1 cellular context compared by ENCODE assay signal in genomic region chr17:78751447-78752067, GRCh38.
TF ChIP-seq lines count a peak whose summit lies in the region.

No MANE protein-coding gene starts in this region.

TF ChIP-seq in HepG2, 621 proteins besides CTCF, POLR2A, EP300 and RAD21 (continued from another document and continues in another):
- TF ChIP-seq MYPOP (CRISPR knock-in tag; IDR thresholded peaks at IDR 0.05): 0 out of 2 replicates have a peak, but pooled peaks have one; percentile 41
- peak; percentile 58; the same call in 1 of the 2 replicates for TF ChIP-seq ZNF800 (CRISPR knock-in tag; IDR thresholded peaks at IDR 0.05)
- no peak for TF ChIP-seq XRCC5 (optimal IDR thresholded peaks at IDR 0.05; ENCODE audit: low read length)
- TF ChIP-seq PAX8 (CRISPR knock-in tag; IDR thresholded peaks at IDR 0.05; ENCODE audit: borderline replicate concordance): no peak
- peak; percentile 59 for TF ChIP-seq ZNF574 (CRISPR knock-in tag; IDR thresholded peaks at IDR 0.05)
- TF ChIP-seq ZNF30 (CRISPR knock-in tag; IDR thresholded peaks at IDR 0.05): no peak
- TF ChIP-seq GTF3A (CRISPR knock-in tag; conservative IDR thresholded peaks at IDR 0.05): no peak
- no peak for TF ChIP-seq MLX (CRISPR knock-in tag; IDR thresholded peaks at IDR 0.05)
- peak; percentile 68; the same call in 1 of the 2 replicates for TF ChIP-seq ZFP82 (CRISPR knock-in tag; IDR thresholded peaks at IDR 0.05; ENCODE audit: borderline replicate concordance)
- TF ChIP-seq PBX3 (CRISPR knock-in tag; IDR thresholded peaks at IDR 0.05; ENCODE audit: borderline replicate concordance): no peak
- TF ChIP-seq SOX5 (CRISPR knock-in tag; IDR thresholded peaks at IDR 0.05; ENCODE audit: borderline replicate concordance): peak; percentile 37; the same call in 1 of the 2 replicates
- no peak for TF ChIP-seq HBP1 (CRISPR knock-in tag; IDR thresholded peaks at IDR 0.05; ENCODE audit: low read depth)
- TF ChIP-seq ZNF687 (CRISPR knock-in tag; IDR thresholded peaks at IDR 0.05): peak; percentile 50
- no peak for TF ChIP-seq SOX6 (IDR thresholded peaks at IDR 0.05)
- peak; percentile 67 for TF ChIP-seq SOX6 (CRISPR knock-in tag; IDR thresholded peaks at IDR 0.05)
- TF ChIP-seq FOXA3 (CRISPR knock-in tag; IDR thresholded peaks at IDR 0.05): peak; percentile 75
- peak; percentile 36; the same call in 1 of the 2 replicates for TF ChIP-seq ISL2 (CRISPR knock-in tag; IDR thresholded peaks at IDR 0.05)
- no peak for TF ChIP-seq ZNF235 (CRISPR knock-in tag; IDR thresholded peaks at IDR 0.05; ENCODE audit: borderline replicate concordance)
- 0 out of 2 replicates have a peak, but pooled peaks have one; percentile 6 for TF ChIP-seq TCF7 (IDR thresholded peaks at IDR 0.05; ENCODE audit: low read depth)
- 0 out of 2 replicates have a peak, but pooled peaks have one; percentile 35 for TF ChIP-seq ZMAT3 (CRISPR knock-in tag; conservative IDR thresholded peaks at IDR 0.05)
- TF ChIP-seq ESRRA (CRISPR knock-in tag; IDR thresholded peaks at IDR 0.05; ENCODE audit: low read depth): 0 out of 2 replicates have a peak, but pooled peaks have one; percentile 24
- no peak for TF ChIP-seq TEF (CRISPR knock-in tag; IDR thresholded peaks at IDR 0.05)
- peak; percentile 24; the same call in 1 of the 2 replicates for TF ChIP-seq HMGXB3 (CRISPR knock-in tag; IDR thresholded peaks at IDR 0.05; ENCODE audit: borderline replicate concordance)
- no peak for TF ChIP-seq DMAP1 (CRISPR knock-in tag; IDR thresholded peaks at IDR 0.05)
- no peak for TF ChIP-seq NFAT5 (CRISPR knock-in tag; IDR thresholded peaks at IDR 0.05)
- 0 out of 2 replicates have a peak, but pooled peaks have one; percentile 63 for TF ChIP-seq ZNF850 (CRISPR knock-in tag; conservative IDR thresholded peaks at IDR 0.05)
- TF ChIP-seq SMC3 (IDR thresholded peaks at IDR 0.05; ENCODE audit: low read length): 0 out of 2 replicates have a peak, but pooled peaks have one; percentile 5
- TF ChIP-seq TCF12 (IDR thresholded peaks at IDR 0.05): no peak
- no peak for TF ChIP-seq TCF12 (CRISPR knock-in tag; IDR thresholded peaks at IDR 0.05)
- TF ChIP-seq FOXO1 (CRISPR knock-in tag; IDR thresholded peaks at IDR 0.05): peak; percentile 39; the same call in 1 of the 2 replicates
